Comparison of ENCODE assay signal across 7 cellular contexts in the genomic region with DNA sequence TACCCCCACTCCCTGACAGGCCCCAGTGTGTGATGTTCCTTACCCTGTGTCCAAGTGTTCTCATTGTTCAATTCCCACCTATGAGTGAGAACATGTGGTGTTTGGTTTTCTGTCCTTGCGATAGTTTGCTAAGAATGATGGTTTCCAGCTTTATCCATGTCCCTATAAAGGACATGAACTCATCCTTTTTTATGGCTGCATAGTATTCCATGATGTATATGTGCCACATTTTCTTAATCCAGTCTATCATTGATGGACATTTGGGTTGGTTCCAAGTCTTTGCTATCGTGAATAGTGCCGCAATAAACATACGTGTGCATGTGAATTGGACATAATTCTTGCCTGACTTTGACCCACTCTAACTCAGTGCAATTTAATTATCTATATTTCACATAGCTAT. TPM values are rescaled to one million over a fixed set of nuclear protein-coding genes. Genes with fewer than 3 reads are reported as not detected.
DNase-seq lines count a peak whose midpoint lies in the region; ATAC-seq and TF ChIP-seq lines count a peak whose summit lies in the region.
"Not testable (repeated sequence)": the region's sequence is repeated elsewhere in the genome, so short reads cannot be mapped to it uniquely, and the experiment has no call there.

No MANE protein-coding gene starts in this region.

- peaks cover 19% of the 10 kb centered on the region for H3K4me1 ChIP-seq in OCI-LY1 (ENCODE audit: insufficient read depth, low read length, severe bottlenecking)

- peak overlapping the region; percentile 81; the same call in 1 of the 2 replicates for H3K4me2 ChIP-seq in OCI-LY1 (ENCODE audit: low read length)

- peak overlapping the region; percentile 73 for H3K4me3 Mint-ChIP-seq in CD4-positive, alpha-beta T cell
- peak overlapping the region; percentile 32 for H3K4me3 Mint-ChIP-seq in activated CD4-positive, alpha-beta memory T cell treated with anti-CD3 and anti-CD28 coated beads, Interleukin-2, amount 10 ng/mL, durations not matched to agents 7 days and 5 days
- H3K4me3 Mint-ChIP-seq in activated T-helper 1 cell treated with anti-CD3 and anti-CD28 coated beads, Interleukin-12 subunit alpha, Interleukin-12 subunit beta, Interleukin-2, Interleukin-4 antibody, amounts not matched to agents 30 ng/mL and 10 ng/mL and 1 ng/mL, durations not matched to agents 14 hours and 24 hours and 36 hours: peak overlapping the region; percentile 67
- peak overlapping the region; percentile 15 for H3K4me3 Mint-ChIP-seq in activated naive CD8-positive, alpha-beta T cell treated with anti-CD3 and anti-CD28 coated beads, Interleukin-2, amount 10 ng/mL, durations not matched to agents 7 days and 5 days
- H3K4me3 Mint-ChIP-seq in mesothelial cell of epicardium: peak overlapping the region; percentile 94
- peak overlapping the region; percentile 78 for H3K4me3 Mint-ChIP-seq in neural crest cell

- intact Hi-C loops in CD4-positive, alpha-beta T cell (cut with DNase I, micrococcal nuclease): loop anchor here (2.0 to 10.0 kb wide), 8 partner anchors 141 to 549 kb away; a partner anchor contains a TSS
- intact Hi-C loops in activated T-helper 1 cell treated with anti-CD3 and anti-CD28 coated beads, Interleukin-12 subunit alpha, Interleukin-12 subunit beta, Interleukin-2, Interleukin-4 antibody, amounts not matched to agents 30 ng/mL and 10 ng/mL and 1 ng/mL, durations not matched to agents 14 hours and 24 hours and 36 hours (cut with micrococcal nuclease): loop anchor here (5.0 to 10.0 kb wide), 4 partner anchors 239 to 949 kb away; a partner anchor contains a TSS

- H3K36me3 ChIP-seq in OCI-LY1 (ENCODE audit: insufficient read depth, low read length): not testable (repeated sequence)

- not testable (repeated sequence) for DNase-seq in CD4-positive, alpha-beta T cell; activated CD4-positive, alpha-beta memory T cell treated with anti-CD3 and anti-CD28 coated beads, Interleukin-2, amount 10 ng/mL, durations not matched to agents 7 days and 5 days; activated T-helper 1 cell treated with anti-CD3 and anti-CD28 coated beads, Interleukin-12 subunit alpha, Interleukin-12 subunit beta, Interleukin-2, Interleukin-4 antibody, amounts not matched to agents 30 ng/mL and 10 ng/mL and 1 ng/mL, durations not matched to agents 14 hours and 24 hours and 36 hours (ENCODE audit: low spot score); activated naive CD8-positive, alpha-beta T cell treated with anti-CD3 and anti-CD28 coated beads, Interleukin-2, amount 10 ng/mL, durations not matched to agents 7 days and 5 days; mesothelial cell of epicardium (ENCODE audit: low spot score in 2 of 2, unreplicated experiment in 2 of 2); neural crest cell (ENCODE audit: low read depth, low spot score)

- H3K27me3 Mint-ChIP-seq in CD4-positive, alpha-beta T cell; activated CD4-positive, alpha-beta memory T cell treated with anti-CD3 and anti-CD28 coated beads, Interleukin-2, amount 10 ng/mL, durations not matched to agents 7 days and 5 days; activated T-helper 1 cell treated with anti-CD3 and anti-CD28 coated beads, Interleukin-12 subunit alpha, Interleukin-12 subunit beta, Interleukin-2, Interleukin-4 antibody, amounts not matched to agents 30 ng/mL and 10 ng/mL and 1 ng/mL, durations not matched to agents 14 hours and 24 hours and 36 hours (ENCODE audit: insufficient read depth); activated naive CD8-positive, alpha-beta T cell treated with anti-CD3 and anti-CD28 coated beads, Interleukin-2, amount 10 ng/mL, durations not matched to agents 7 days and 5 days; mesothelial cell of epicardium (ENCODE audit: low read depth); neural crest cell (ENCODE audit: low read depth): not testable (repeated sequence)

- not testable (repeated sequence) for H3K27ac Mint-ChIP-seq in CD4-positive, alpha-beta T cell; activated CD4-positive, alpha-beta memory T cell treated with anti-CD3 and anti-CD28 coated beads, Interleukin-2, amount 10 ng/mL, durations not matched to agents 7 days and 5 days; activated T-helper 1 cell treated with anti-CD3 and anti-CD28 coated beads, Interleukin-12 subunit alpha, Interleukin-12 subunit beta, Interleukin-2, Interleukin-4 antibody, amounts not matched to agents 30 ng/mL and 10 ng/mL and 1 ng/mL, durations not matched to agents 14 hours and 24 hours and 36 hours; activated naive CD8-positive, alpha-beta T cell treated with anti-CD3 and anti-CD28 coated beads, Interleukin-2, amount 10 ng/mL, durations not matched to agents 7 days and 5 days; mesothelial cell of epicardium; neural crest cell (ENCODE audit: unreplicated experiment)

- peaks cover 20% of the 10 kb centered on the region for H3K79me2 ChIP-seq in OCI-LY1 (ENCODE audit: insufficient read depth, low read length)

- not testable (repeated sequence) for H3K4me3 ChIP-seq in OCI-LY1 (ENCODE audit: low read depth, low read length, poor library complexity, severe bottlenecking)

- not testable (repeated sequence) for TF ChIP-seq CTCF in CD4-positive, alpha-beta T cell (IDR thresholded peaks at IDR 0.05); OCI-LY1 (IDR thresholded peaks at IDR 0.05; ENCODE audit: low read length); mesothelial cell of epicardium (IDR thresholded peaks at IDR 0.05; ENCODE audit: unreplicated experiment); neural crest cell (conservative IDR thresholded peaks at IDR 0.05)

- H4K20me1 ChIP-seq in OCI-LY1 (ENCODE audit: insufficient read depth, low read length): not testable (repeated sequence)

- H3K9me3 ChIP-seq in CD4-positive, alpha-beta T cell (ENCODE audit: control insufficient read depth, low read length): not testable (repeated sequence)
- peaks cover 16% of the 10 kb centered on the region; the same call in 1 of the 2 replicates for H3K9me3 ChIP-seq in OCI-LY1 (ENCODE audit: low read length)

- H2AFZ ChIP-seq in OCI-LY1 (ENCODE audit: low read length): not testable (repeated sequence)

- not testable (repeated sequence) for ATAC-seq in CD4-positive, alpha-beta T cell (ENCODE audit: poor library complexity); activated naive CD8-positive, alpha-beta T cell treated with anti-CD3 and anti-CD28 coated beads, Interleukin-2, amount 10 ng/mL, durations not matched to agents 7 days and 5 days (ENCODE audit: low read depth)

- POLR2A ChIA-PET in CD4-positive, alpha-beta T cell (lab: Charles Lee): interaction anchor here (1.0 kb wide), 1 partner anchor 141 kb away, joined by 3 read pairs; a partner anchor contains a TSS
- POLR2A ChIA-PET in activated CD4-positive, alpha-beta memory T cell treated with anti-CD3 and anti-CD28 coated beads, Interleukin-2, amount 10 ng/mL, durations not matched to agents 7 days and 5 days (lab: Charles Lee); activated naive CD8-positive, alpha-beta T cell treated with anti-CD3 and anti-CD28 coated beads, Interleukin-2, amount 10 ng/mL, durations not matched to agents 7 days and 5 days (lab: Charles Lee): not testable (repeated sequence)

- H3K9ac ChIP-seq in OCI-LY1 (ENCODE audit: low read length): not testable (repeated sequence)

- not testable (repeated sequence) for H3F3A ChIP-seq in OCI-LY1 (ENCODE audit: insufficient read depth, low read length)

- peaks cover 39% of the 10 kb centered on the region for H3K36me3 Mint-ChIP-seq in CD4-positive, alpha-beta T cell (ENCODE audit: low read depth)
- H3K36me3 Mint-ChIP-seq in activated CD4-positive, alpha-beta memory T cell treated with anti-CD3 and anti-CD28 coated beads, Interleukin-2, amount 10 ng/mL, durations not matched to agents 7 days and 5 days (ENCODE audit: low read depth): peaks cover 35% of the 10 kb centered on the region
- peaks cover 20% of the 10 kb centered on the region for H3K36me3 Mint-ChIP-seq in activated T-helper 1 cell treated with anti-CD3 and anti-CD28 coated beads, Interleukin-12 subunit alpha, Interleukin-12 subunit beta, Interleukin-2, Interleukin-4 antibody, amounts not matched to agents 30 ng/mL and 10 ng/mL and 1 ng/mL, durations not matched to agents 14 hours and 24 hours and 36 hours (ENCODE audit: low read depth)
- H3K36me3 Mint-ChIP-seq in activated naive CD8-positive, alpha-beta T cell treated with anti-CD3 and anti-CD28 coated beads, Interleukin-2, amount 10 ng/mL, durations not matched to agents 7 days and 5 days: peaks cover 13% of the 10 kb centered on the region
- H3K36me3 Mint-ChIP-seq in mesothelial cell of epicardium (peaks cover 24% of the 10 kb centered on the region), neural crest cell (ENCODE audit: low read depth) (peaks cover 41% of the 10 kb centered on the region)

- CTCF ChIA-PET in CD4-positive, alpha-beta T cell (lab: Charles Lee): interaction anchor here (1.1 kb wide), 1 partner anchor 103 kb away, joined by 4 read pairs; no protein-coding TSS in a partner anchor
- CTCF ChIA-PET in activated CD4-positive, alpha-beta memory T cell treated with anti-CD3 and anti-CD28 coated beads, Interleukin-2, amount 10 ng/mL, durations not matched to agents 7 days and 5 days (lab: Charles Lee): interaction anchor here (1.2 kb wide), 1 partner anchor 226 kb away, joined by 3 read pairs; a partner anchor contains a TSS

- not testable (repeated sequence) for H3K9me2 ChIP-seq in OCI-LY1 (ENCODE audit: low read depth, low read length)

- H3K9me3 Mint-ChIP-seq in CD4-positive, alpha-beta T cell; activated naive CD8-positive, alpha-beta T cell treated with anti-CD3 and anti-CD28 coated beads, Interleukin-2, amount 10 ng/mL, durations not matched to agents 7 days and 5 days; neural crest cell: not testable (repeated sequence)
- H3K9me3 Mint-ChIP-seq in activated CD4-positive, alpha-beta memory T cell treated with anti-CD3 and anti-CD28 coated beads, Interleukin-2, amount 10 ng/mL, durations not matched to agents 7 days and 5 days: peaks cover 23% of the 10 kb centered on the region
- H3K9me3 Mint-ChIP-seq in activated T-helper 1 cell treated with anti-CD3 and anti-CD28 coated beads, Interleukin-12 subunit alpha, Interleukin-12 subunit beta, Interleukin-2, Interleukin-4 antibody, amounts not matched to agents 30 ng/mL and 10 ng/mL and 1 ng/mL, durations not matched to agents 14 hours and 24 hours and 36 hours: peaks cover 33% of the 10 kb centered on the region
- peaks cover 35% of the 10 kb centered on the region for H3K9me3 Mint-ChIP-seq in mesothelial cell of epicardium

- H3K4me1 Mint-ChIP-seq in CD4-positive, alpha-beta T cell (ENCODE audit: low read depth): peaks cover 30% of the 10 kb centered on the region
- peaks cover 30% of the 10 kb centered on the region for H3K4me1 Mint-ChIP-seq in activated CD4-positive, alpha-beta memory T cell treated with anti-CD3 and anti-CD28 coated beads, Interleukin-2, amount 10 ng/mL, durations not matched to agents 7 days and 5 days
- H3K4me1 Mint-ChIP-seq in activated T-helper 1 cell treated with anti-CD3 and anti-CD28 coated beads, Interleukin-12 subunit alpha, Interleukin-12 subunit beta, Interleukin-2, Interleukin-4 antibody, amounts not matched to agents 30 ng/mL and 10 ng/mL and 1 ng/mL, durations not matched to agents 14 hours and 24 hours and 36 hours (ENCODE audit: low read depth): peaks cover 21% of the 10 kb centered on the region
- H3K4me1 Mint-ChIP-seq in activated naive CD8-positive, alpha-beta T cell treated with anti-CD3 and anti-CD28 coated beads, Interleukin-2, amount 10 ng/mL, durations not matched to agents 7 days and 5 days: peaks cover 16% of the 10 kb centered on the region
- H3K4me1 Mint-ChIP-seq in mesothelial cell of epicardium: peaks cover 15% of the 10 kb centered on the region
- peaks cover 21% of the 10 kb centered on the region for H3K4me1 Mint-ChIP-seq in neural crest cell

- not testable (repeated sequence) for H3K27me3 ChIP-seq in CD4-positive, alpha-beta T cell (ENCODE audit: control insufficient read depth, insufficient read depth, low read length); OCI-LY1 (ENCODE audit: insufficient read depth, low read length)

- not testable (repeated sequence) for H3K27ac ChIP-seq in CD4-positive, alpha-beta T cell (ENCODE audit: low read depth, low read length); OCI-LY1 (ENCODE audit: low read depth, low read length, poor library complexity, severe bottlenecking)

RNA-seq across cellular contexts. Expression of a gene that starts 1.7 kb away (rescaled TPM):
- total RNA-seq in CD4-positive, alpha-beta T cell: 1 to 10 TPM; 3.7 to 4.5 TPM
- total RNA-seq in activated CD4-positive, alpha-beta memory T cell treated with anti-CD3 and anti-CD28 coated beads, Interleukin-2, amount 10 ng/mL, durations not matched to agents 7 days and 5 days: 10 to 100 TPM; 11.3 to 13.2 TPM
- 5.9 and 9.1 TPM in 2 replicates for total RNA-seq in activated T-helper 1 cell treated with anti-CD3 and anti-CD28 coated beads, Interleukin-12 subunit alpha, Interleukin-12 subunit beta, Interleukin-2, Interleukin-4 antibody, amounts not matched to agents 30 ng/mL and 10 ng/mL and 1 ng/mL, durations not matched to agents 14 hours and 24 hours and 36 hours
- total RNA-seq in activated naive CD8-positive, alpha-beta T cell treated with anti-CD3 and anti-CD28 coated beads, Interleukin-2, amount 10 ng/mL, durations not matched to agents 7 days and 5 days: 10 to 100 TPM; 12.7 to 17.1 TPM
- total RNA-seq in mesothelial cell of epicardium (13.6 to 15.6 TPM (median 15.0 TPM) in 3 replicates), neural crest cell (12.2 and 14.2 TPM in 2 replicates)

Comparison
In these comparisons a context has a peak if more than half of its experiments do, and no peak if none do; other contexts are left out.
1. H3K4me3 Mint-ChIP-seq: peak in every context shown above with its lines; median percentile 94 in mesothelial cell of epicardium; 78 in neural crest cell; 73 in CD4-positive, alpha-beta T cell; 67 in activated T-helper 1 cell treated with anti-CD3 and anti-CD28 coated beads, Interleukin-12 subunit alpha, Interleukin-12 subunit beta, Interleukin-2, Interleukin-4 antibody, amounts not matched to agents 30 ng/mL and 10 ng/mL and 1 ng/mL, durations not matched to agents 14 hours and 24 hours and 36 hours; 32 in activated CD4-positive, alpha-beta memory T cell treated with anti-CD3 and anti-CD28 coated beads, Interleukin-2, amount 10 ng/mL, durations not matched to agents 7 days and 5 days; 15 in activated naive CD8-positive, alpha-beta T cell treated with anti-CD3 and anti-CD28 coated beads, Interleukin-2, amount 10 ng/mL, durations not matched to agents 7 days and 5 days.